13 cellular contexts compared by ENCODE assay signal in the genomic region with DNA sequence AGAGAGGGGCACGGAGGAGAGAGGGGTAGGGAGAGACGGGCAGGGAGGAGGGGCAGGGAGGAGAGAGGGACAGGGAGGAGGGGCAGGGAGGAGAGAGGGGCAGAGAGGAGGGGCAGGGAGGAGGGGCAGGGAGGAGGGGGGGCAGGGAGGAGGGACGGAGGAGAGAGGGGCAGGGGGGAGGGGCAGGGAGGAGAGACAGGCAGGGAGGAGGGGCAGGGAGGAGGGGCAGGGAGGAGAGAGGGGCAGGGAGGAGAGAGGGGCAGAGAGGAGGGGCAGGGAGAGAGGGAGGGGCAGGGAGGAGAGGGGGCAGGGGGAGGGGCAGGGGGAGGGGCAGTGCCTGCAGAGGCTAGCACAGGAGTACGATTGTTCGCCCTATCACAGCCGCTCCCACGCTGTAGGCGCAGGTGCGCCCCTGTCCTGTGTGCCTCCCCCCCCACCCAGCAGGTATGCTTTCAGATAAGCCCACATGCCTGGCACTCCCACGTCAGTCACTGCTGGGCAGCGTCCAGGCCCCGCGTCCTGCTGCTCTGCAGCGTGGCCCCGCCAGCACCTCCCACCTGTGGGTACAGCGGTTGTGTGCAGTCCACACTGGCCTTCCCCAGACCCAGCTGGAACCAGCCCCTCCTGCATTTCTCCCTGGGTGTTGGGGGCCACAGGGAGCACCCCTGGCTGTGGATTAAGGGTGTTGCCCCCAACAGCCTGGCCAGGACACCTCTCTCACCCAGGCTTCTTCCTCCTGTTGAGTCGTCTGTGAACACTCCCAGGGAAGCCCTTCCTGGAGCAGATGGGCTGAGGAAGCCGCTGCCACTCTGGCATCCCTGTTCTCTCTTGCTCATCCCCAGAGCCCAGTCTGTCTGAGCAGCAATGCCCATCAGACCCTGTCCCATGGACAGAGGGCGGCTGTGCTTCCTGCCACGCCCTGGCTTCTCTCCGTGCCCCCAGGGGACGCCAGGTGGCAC. TPM values are rescaled to one million over a fixed set of nuclear protein-coding genes. Genes with fewer than 3 reads are reported as not detected.
A peak's percentile ranks its signal among the peaks of the same experiment; 100 is the strongest.
DNase-seq lines count a peak whose midpoint lies in the region; ATAC-seq, FAIRE-seq and TF ChIP-seq lines count a peak whose summit lies in the region.
"Had no signal": no experiment of that assay in that cellular context is flagged by ENCODE, and none has a peak within 500 bp of the region (broad histone marks: within the 10 kb centered on the region; RNA-seq: fewer than 3 reads in every experiment).

No MANE protein-coding gene starts in this region.

- no peaks in the 10 kb centered on the region for H4K20me1 ChIP-seq in osteoblast (ENCODE audit: insufficient read depth, low read length)

- H3K4me3 ChIP-seq in epithelial cell of proximal tubule (ENCODE audit: low read depth, low read length) (no peak overlapping the region), pancreas (no peak overlapping the region), osteoblast (ENCODE audit: insufficient read depth, low read length) (no peak overlapping the region)

- 38 to 43% methylated on average over 13 to 22 of the region's 22 CpGs for WGBS in pancreas, 2 donors

- intact Hi-C loops in pancreas (cut with DNase I) = no loop called here

- H3K4me2 ChIP-seq in osteoblast (ENCODE audit: insufficient read depth, low read length) = no peak overlapping the region

- H3K9me3 ChIP-seq in pancreas (no peaks in the 10 kb centered on the region), osteoblast (ENCODE audit: low read depth, low read length) (no peaks in the 10 kb centered on the region)

- ATAC-seq in pancreas (peak; percentile 85 to 95 (median 88)), GM18511 (IDR thresholded peaks at IDR 0.05; ENCODE audit: unreplicated experiment) (no peak)

- no peaks in the 10 kb centered on the region for H3K79me2 ChIP-seq in osteoblast (ENCODE audit: insufficient read depth, low read length)

- peak; percentile 10 for DNase-seq in DMS79 treated with DMSO at 0.1 percent for 48 hours (lab: John Stamatoyannopoulos, UW)
- DNase-seq in DMS79 (lab: John Stamatoyannopoulos, UW) = no peak
- peak; percentile 41 for DNase-seq in NCI-H2107 treated with DMSO at 0.1 percent for 48 hours (lab: John Stamatoyannopoulos, UW; ENCODE audit: unreplicated experiment)
- peak; percentile 9 for DNase-seq in epithelial cell of proximal tubule (ENCODE audit: low read depth)
- peak; percentile 77 to 91 (median 84) for DNase-seq in pancreas
- no peak for DNase-seq in activated CD4-positive, alpha-beta T cell treated with anti-CD3 and anti-CD28 coated beads, Interleukin-2, amount 10 ng/mL, durations not matched to agents 7 days and 5 days
- DNase-seq in osteoblast (ENCODE audit: insufficient read length, low spot score, missing footprints) = no peak
- DNase-seq: activated T-cell treated with anti-CD3 and anti-CD28 coated beads, Interleukin-2, amount 50 U/mL, for 48 hours; left cardiac atrium; NCI-H446 treated with DMSO at 0.1 percent for 48 hours; stimulated activated CD4-positive, alpha-beta T cell treated with anti-CD3 and anti-CD28 coated beads, Interleukin-2, amount 100 ng/mL, for 24 hours had no signal

- no peaks in the 10 kb centered on the region for H3K4me1 Mint-ChIP-seq in activated CD4-positive, alpha-beta T cell treated with anti-CD3 and anti-CD28 coated beads, Interleukin-2, amount 10 ng/mL, durations not matched to agents 7 days and 5 days
- H3K4me1 Mint-ChIP-seq: central memory CD8-positive, alpha-beta T cell had no signal

- TF ChIP-seq CTCF in epithelial cell of proximal tubule (conservative IDR thresholded peaks at IDR 0.05; ENCODE audit: low read depth, low read length) (no peak), pancreas (IDR thresholded peaks at IDR 0.05) (no peak), osteoblast (IDR thresholded peaks at IDR 0.05; ENCODE audit: extremely low read depth, low read depth, low read length) (no peak)

- H3K4me3 Mint-ChIP-seq in activated CD4-positive, alpha-beta T cell treated with anti-CD3 and anti-CD28 coated beads, Interleukin-2, amount 10 ng/mL, durations not matched to agents 7 days and 5 days = no peak overlapping the region
- H3K4me3 Mint-ChIP-seq: central memory CD8-positive, alpha-beta T cell had no signal

- H2AFZ ChIP-seq in osteoblast (ENCODE audit: low read length) = no peak overlapping the region

- H3K27me3 Mint-ChIP-seq in activated CD4-positive, alpha-beta T cell treated with anti-CD3 and anti-CD28 coated beads, Interleukin-2, amount 10 ng/mL, durations not matched to agents 7 days and 5 days = no peaks in the 10 kb centered on the region
- H3K27me3 Mint-ChIP-seq: central memory CD8-positive, alpha-beta T cell had no signal

- no peak overlapping the region for H3K27ac Mint-ChIP-seq in activated CD4-positive, alpha-beta T cell treated with anti-CD3 and anti-CD28 coated beads, Interleukin-2, amount 10 ng/mL, durations not matched to agents 7 days and 5 days

- peaks cover 10% of the 10 kb centered on the region for H3K9me3 Mint-ChIP-seq in activated CD4-positive, alpha-beta T cell treated with anti-CD3 and anti-CD28 coated beads, Interleukin-2, amount 10 ng/mL, durations not matched to agents 7 days and 5 days
- H3K9me3 Mint-ChIP-seq: central memory CD8-positive, alpha-beta T cell had no signal

- no peaks in the 10 kb centered on the region for H3K4me1 ChIP-seq in pancreas
- H3K4me1 ChIP-seq in osteoblast (ENCODE audit: insufficient read depth, low read length) = no peaks in the 10 kb centered on the region

- POLR2A ChIA-PET in activated CD4-positive, alpha-beta T cell treated with anti-CD3 and anti-CD28 coated beads, Interleukin-2, amount 10 ng/mL, durations not matched to agents 7 days and 5 days (lab: Charles Lee) = no interaction called here

- H3K36me3 ChIP-seq in pancreas (peaks cover 0 to 4% (median 0%) of the 10 kb centered on the region in 3 donors), osteoblast (ENCODE audit: insufficient read depth, low read length) (no peaks in the 10 kb centered on the region)

- FAIRE-seq in pancreas (lab: Jason Lieb, UNC) = no peak

- H3K27ac ChIP-seq in pancreas = peak overlapping the region in 2 of 4 donors; percentile 41 to 64
- no peak overlapping the region for H3K27ac ChIP-seq in osteoblast (ENCODE audit: low read depth, low read length)

- H3K27me3 ChIP-seq in pancreas = no peaks in the 10 kb centered on the region
- no peaks in the 10 kb centered on the region for H3K27me3 ChIP-seq in osteoblast (ENCODE audit: insufficient read depth, low read length)

- H3K36me3 Mint-ChIP-seq in activated CD4-positive, alpha-beta T cell treated with anti-CD3 and anti-CD28 coated beads, Interleukin-2, amount 10 ng/mL, durations not matched to agents 7 days and 5 days (ENCODE audit: low read depth) = peaks cover 1% of the 10 kb centered on the region

- CTCF ChIA-PET in activated CD4-positive, alpha-beta T cell treated with anti-CD3 and anti-CD28 coated beads, Interleukin-2, amount 10 ng/mL, durations not matched to agents 7 days and 5 days (lab: Charles Lee) = no interaction called here

RNA-seq across cellular contexts. Expression of gene NKX6-2, which starts 10.8 kb away (rescaled TPM):
- total RNA-seq in epithelial cell of proximal tubule (0.14 and 1.2 TPM in 2 replicates), pancreas (1 to 10 TPM in 1 of 6 donors, under 1 TPM in 2, not detected in 3; 0.09 to 1.2 (median 0.12) TPM), osteoblast (not detected in 2 replicates)
- polyA plus RNA-seq in pancreas = 1 to 10 TPM in 1 of 2 donors, under 1 TPM in 1; 0.16 to 2.3 TPM
- total RNA-seq in activated CD4-positive, alpha-beta T cell treated with anti-CD3 and anti-CD28 coated beads, Interleukin-2, amount 10 ng/mL, durations not matched to agents 7 days and 5 days = not detected
- total RNA-seq: left cardiac atrium had no signal

Comparison
In these comparisons a context has a peak if more than half of its experiments do, and no peak if none do; other contexts are left out.
1. DNase-seq: peak in DMS79 treated with DMSO at 0.1 percent for 48 hours (single experiment), NCI-H2107 treated with DMSO at 0.1 percent for 48 hours (single experiment), epithelial cell of proximal tubule (single experiment) and pancreas (6 of 6); none in DMS79 (single experiment), activated CD4-positive, alpha-beta T cell treated with anti-CD3 and anti-CD28 coated beads, Interleukin-2, amount 10 ng/mL, durations not matched to agents 7 days and 5 days (single experiment) and osteoblast (single experiment).